Comparison of ENCODE assay signal across 23 cellular contexts in genomic region chr6:79170431-79170830, GRCh38.
"Had no signal": no experiment of that assay in that cellular context is flagged by ENCODE, and none has a peak within 500 bp of the region (broad histone marks: within the 10 kb centered on the region; RNA-seq: fewer than 3 reads in every experiment).

No MANE protein-coding gene starts in this region.

- H3K9me3 Mint-ChIP-seq: dendritic cell treated with granulocyte-macrophage colony-stimulating factor and Interleukin-4, amounts not matched to agents 40 ng/mL and 50 ng/mL, for 4 days; effector memory CD8-positive, alpha-beta T cell; stimulated activated naive B cell treated with anti-CD40 and anti-IgM and Interleukin-4, amounts not matched to agents 10 μg/mL and 1 μg/mL and 100 μg/mL, for 72 hours; stimulated activated naive CD8-positive, alpha-beta T cell treated with anti-CD3 and anti-CD28 coated beads, Interleukin-15, amount 100 ng/mL, for 72 hours had no signal

- H3K4me1 ChIP-seq: gastrocnemius medialis, right atrium auricular region, sigmoid colon, testis, upper lobe of right lung, vagina had no signal

- H3K27ac ChIP-seq: epithelial cell of prostate, esophagus muscularis mucosa, gastrocnemius medialis, neutrophil, right atrium auricular region, sigmoid colon, skin epidermis, testis, tibial nerve, upper lobe of right lung, vagina had no signal

- H3K4me3 ChIP-seq: esophagus muscularis mucosa, gastrocnemius medialis, lung, right atrium auricular region, sigmoid colon, skin epidermis, testis, tibial nerve, upper lobe of right lung, vagina had no signal

- DNase-seq: effector memory CD8-positive, alpha-beta T cell; gastrocnemius medialis; glutamatergic neuron; immature natural killer cell; left colon; left ventricle myocardium superior; naive thymus-derived CD4-positive, alpha-beta T cell; sigmoid colon; stimulated activated CD4-positive, alpha-beta T cell treated with anti-CD3 and anti-CD28 coated beads, Interleukin-2, amount 100 ng/mL, for 24 hours; stimulated activated CD4-positive, alpha-beta T cell treated with anti-CD3 and anti-CD28 coated beads, Interleukin-4, amount 100 ng/mL, for 4 hours; stimulated activated naive B cell treated with anti-CD40 and anti-IgM and Interleukin-4, amounts not matched to agents 10 μg/mL and 1 μg/mL and 100 μg/mL, for 72 hours; stimulated activated naive CD8-positive, alpha-beta T cell treated with anti-CD3 and anti-CD28 coated beads, Interleukin-15, amount 100 ng/mL, for 72 hours; testis; upper lobe of right lung had no signal

- H3K27me3 ChIP-seq: esophagus muscularis mucosa, gastrocnemius medialis, neutrophil, right atrium auricular region, sigmoid colon, testis, tibial nerve, upper lobe of right lung, vagina had no signal

- H3K27me3 Mint-ChIP-seq: dendritic cell treated with granulocyte-macrophage colony-stimulating factor and Interleukin-4, amounts not matched to agents 40 ng/mL and 50 ng/mL, for 4 days; stimulated activated naive CD8-positive, alpha-beta T cell treated with anti-CD3 and anti-CD28 coated beads, Interleukin-15, amount 100 ng/mL, for 72 hours had no signal

- H3K4me1 Mint-ChIP-seq: immature natural killer cell; naive thymus-derived CD4-positive, alpha-beta T cell; stimulated activated naive CD8-positive, alpha-beta T cell treated with anti-CD3 and anti-CD28 coated beads, Interleukin-15, amount 100 ng/mL, for 72 hours had no signal

- H3K36me3 Mint-ChIP-seq: immature natural killer cell; naive thymus-derived CD4-positive, alpha-beta T cell; stimulated activated naive B cell treated with anti-CD40 and anti-IgM and Interleukin-4, amounts not matched to agents 10 μg/mL and 1 μg/mL and 100 μg/mL, for 72 hours had no signal

- H3K9me3 ChIP-seq: esophagus muscularis mucosa, gastrocnemius medialis, neutrophil, right atrium auricular region, sigmoid colon, testis, tibial nerve, upper lobe of right lung, vagina had no signal

- ATAC-seq: effector memory CD8-positive, alpha-beta T cell; gastrocnemius medialis; left colon; left ventricle myocardium superior; naive thymus-derived CD4-positive, alpha-beta T cell; stimulated activated naive B cell treated with anti-CD40 and anti-IgM and Interleukin-4, amounts not matched to agents 10 μg/mL and 1 μg/mL and 100 μg/mL, for 72 hours; stimulated activated naive CD8-positive, alpha-beta T cell treated with anti-CD3 and anti-CD28 coated beads, Interleukin-15, amount 100 ng/mL, for 72 hours; upper lobe of right lung had no signal

- H3K27ac Mint-ChIP-seq: dendritic cell treated with granulocyte-macrophage colony-stimulating factor and Interleukin-4, amounts not matched to agents 40 ng/mL and 50 ng/mL, for 4 days; effector memory CD8-positive, alpha-beta T cell; immature natural killer cell; naive thymus-derived CD4-positive, alpha-beta T cell; stimulated activated naive B cell treated with anti-CD40 and anti-IgM and Interleukin-4, amounts not matched to agents 10 μg/mL and 1 μg/mL and 100 μg/mL, for 72 hours; stimulated activated naive CD8-positive, alpha-beta T cell treated with anti-CD3 and anti-CD28 coated beads, Interleukin-15, amount 100 ng/mL, for 72 hours had no signal

- H3K4me3 Mint-ChIP-seq: dendritic cell treated with granulocyte-macrophage colony-stimulating factor and Interleukin-4, amounts not matched to agents 40 ng/mL and 50 ng/mL, for 4 days; effector memory CD8-positive, alpha-beta T cell; immature natural killer cell; naive thymus-derived CD4-positive, alpha-beta T cell; stimulated activated naive B cell treated with anti-CD40 and anti-IgM and Interleukin-4, amounts not matched to agents 10 μg/mL and 1 μg/mL and 100 μg/mL, for 72 hours; stimulated activated naive CD8-positive, alpha-beta T cell treated with anti-CD3 and anti-CD28 coated beads, Interleukin-15, amount 100 ng/mL, for 72 hours had no signal
